ENCODE assay signal across 8 cellular contexts in genomic region chr7:76047811-76048667, GRCh38. TPM values are rescaled to one million over a fixed set of nuclear protein-coding genes. Genes with fewer than 3 reads are reported as not detected.
DNase-seq lines count a peak whose midpoint lies in the region; ATAC-seq and TF ChIP-seq lines count a peak whose summit lies in the region.

Gene MDH2, plus strand, starts transcription at chr7:76048106. Its CDS starts 55 bp downstream, at chr7:76048161.
Gene STYXL1, minus strand, starts transcription at chr7:76048000. Its CDS starts 17,477 bp downstream, at chr7:76030523.

- DNase-seq in C1 segment of cervical spinal cord (lab: John Stamatoyannopoulos, UW) (peak; percentile 60 to 95 (median 90)), NCI-H526 (lab: John Stamatoyannopoulos, UW) (peak; percentile 95 to 99), coronary artery (ENCODE audit: low spot score) (peak; percentile 98), left colon (peak; percentile 95 to 97)
- peak; percentile 94 for DNase-seq in activated CD4-positive, alpha-beta T cell treated with anti-CD3 and anti-CD28 coated beads, Interleukin-2, amount 10 ng/mL, durations not matched to agents 7 days and 5 days
- peak; percentile 64 to 81 for DNase-seq in stimulated activated CD4-positive, alpha-beta T cell treated with anti-CD3 and anti-CD28 coated beads, Interleukin-1b, Interleukin-23, amount 100 ng/mL, for 4 hours (ENCODE audit: low read depth in 2 of 2)

- peak within 1 kb of the TSS; percentile 96 for H3K27ac Mint-ChIP-seq in activated CD4-positive, alpha-beta T cell treated with anti-CD3 and anti-CD28 coated beads, Interleukin-2, amount 10 ng/mL, durations not matched to agents 7 days and 5 days

- CTCF ChIA-PET in activated CD4-positive, alpha-beta T cell treated with anti-CD3 and anti-CD28 coated beads, Interleukin-2, amount 10 ng/mL, durations not matched to agents 7 days and 5 days (lab: Charles Lee) = interaction anchor here (0.7 to 1.6 kb wide), 2 partner anchors 8 to 134 kb away, joined by 3 to 4 read pairs; no protein-coding TSS in a partner anchor

- TF ChIP-seq CTCF in coronary artery (IDR thresholded peaks at IDR 0.05) = no peak

- peak within 1 kb of the TSS; percentile 77 to 93 for H3K27ac ChIP-seq in coronary artery

- peak within 1 kb of the TSS; percentile 94 for H3K4me3 ChIP-seq in coronary artery

- H3K4me1 Mint-ChIP-seq in activated CD4-positive, alpha-beta T cell treated with anti-CD3 and anti-CD28 coated beads, Interleukin-2, amount 10 ng/mL, durations not matched to agents 7 days and 5 days = peaks cover 46% of the 10 kb centered on the region

- ATAC-seq in GM19328 (IDR thresholded peaks at IDR 0.05; ENCODE audit: unreplicated experiment) = peak; percentile 94
- peak; percentile 84 for ATAC-seq in HG03469 (IDR thresholded peaks at IDR 0.05; ENCODE audit: unreplicated experiment)
- peak; percentile 95 for ATAC-seq in left colon

- H3K36me3 Mint-ChIP-seq in activated CD4-positive, alpha-beta T cell treated with anti-CD3 and anti-CD28 coated beads, Interleukin-2, amount 10 ng/mL, durations not matched to agents 7 days and 5 days (ENCODE audit: low read depth) = peaks cover 30% of the 10 kb centered on the region

- peak within 1 kb of the TSS; percentile 94 for H3K4me3 Mint-ChIP-seq in activated CD4-positive, alpha-beta T cell treated with anti-CD3 and anti-CD28 coated beads, Interleukin-2, amount 10 ng/mL, durations not matched to agents 7 days and 5 days

- intact Hi-C loops in left colon (cut with DNase I, micrococcal nuclease) = no loop called here

- H3K27me3 Mint-ChIP-seq in activated CD4-positive, alpha-beta T cell treated with anti-CD3 and anti-CD28 coated beads, Interleukin-2, amount 10 ng/mL, durations not matched to agents 7 days and 5 days = no peaks in the 10 kb centered on the region

- H3K9me3 Mint-ChIP-seq in activated CD4-positive, alpha-beta T cell treated with anti-CD3 and anti-CD28 coated beads, Interleukin-2, amount 10 ng/mL, durations not matched to agents 7 days and 5 days = no peaks in the 10 kb centered on the region

- POLR2A ChIA-PET in activated CD4-positive, alpha-beta T cell treated with anti-CD3 and anti-CD28 coated beads, Interleukin-2, amount 10 ng/mL, durations not matched to agents 7 days and 5 days (lab: Charles Lee) = interaction anchor here (0.5 to 0.7 kb wide), 3 partner anchors 39 to 1065 kb away, joined by 3 read pairs; no protein-coding TSS in a partner anchor

RNA-seq across cellular contexts. Expression of gene MDH2, which starts in this region (rescaled TPM):
- 100 to 1,000 TPM; 136 to 149 TPM for total RNA-seq in activated CD4-positive, alpha-beta T cell treated with anti-CD3 and anti-CD28 coated beads, Interleukin-2, amount 10 ng/mL, durations not matched to agents 7 days and 5 days
- 100 to 1,000 TPM; 226 to 284 TPM for total RNA-seq in left colon

RNA-seq across cellular contexts. Expression of gene STYXL1, which starts in this region (rescaled TPM):
- total RNA-seq in activated CD4-positive, alpha-beta T cell treated with anti-CD3 and anti-CD28 coated beads, Interleukin-2, amount 10 ng/mL, durations not matched to agents 7 days and 5 days = 10 to 100 TPM; 39.1 to 40.3 TPM
- 10 to 100 TPM; 19.0 to 26.0 TPM for total RNA-seq in left colon

Comparison
In these comparisons a context has a peak if more than half of its experiments do, and no peak if none do; other contexts are left out.
1. Peak in every context shown above with its lines: DNase-seq, ATAC-seq, H3K4me3 ChIP-seq and H3K27ac ChIP-seq.